Comparison of ENCODE assay signal across 1 cellular context in genomic region chr22:20507253-20508066, GRCh38.
TF ChIP-seq lines count a peak whose summit lies in the region.

TSS of gene MED15 (plus strand) at chr22:20507610. CDS start at chr22:20507679, 69 bp downstream.

TF ChIP-seq in HEK293, 187 proteins besides CTCF, POLR2A, EP300 and RAD21 (continued from another document):
- TF ChIP-seq ZSCAN5A (tag by site-specific recombination; IDR thresholded peaks at IDR 0.05) (peak; percentile 96), ZBTB1 (tag by site-specific recombination; IDR thresholded peaks at IDR 0.05) (no peak), ZNF555 (tag by site-specific recombination; conservative IDR thresholded peaks at IDR 0.05) (no peak), ZFHX2 (tag by site-specific recombination; conservative IDR thresholded peaks at IDR 0.05) (no peak), ZNF529 (tag by site-specific recombination; IDR thresholded peaks at IDR 0.05; ENCODE audit: insufficient replicate concordance) (no peak), ZNF23 (tag by site-specific recombination; IDR thresholded peaks at IDR 0.05; ENCODE audit: borderline replicate concordance) (no peak), ZNF416 (tag by site-specific recombination; IDR thresholded peaks at IDR 0.05) (no peak), MZF1 (tag by site-specific recombination; IDR thresholded peaks at IDR 0.05; ENCODE audit: borderline replicate concordance) (no peak), ZNF521 (tag by site-specific recombination; IDR thresholded peaks at IDR 0.05) (no peak), KLF7 (tag by site-specific recombination; IDR thresholded peaks at IDR 0.05; ENCODE audit: borderline replicate concordance) (no peak), ZNF747 (tag by site-specific recombination; IDR thresholded peaks at IDR 0.05) (no peak), SALL2 (tag by site-specific recombination; IDR thresholded peaks at IDR 0.05; ENCODE audit: borderline replicate concordance) (no peak), ZNF837 (tag by site-specific recombination; IDR thresholded peaks at IDR 0.05) (no peak), PRDM6 (tag by site-specific recombination; IDR thresholded peaks at IDR 0.05) (no peak; the same call in 1 of the 2 replicates), ZNF600 (tag by site-specific recombination; IDR thresholded peaks at IDR 0.05) (peak; percentile 79; the same call in 1 of the 2 replicates), ZNF169 (tag by site-specific recombination; IDR thresholded peaks at IDR 0.05) (no peak), ZNF473 (tag by site-specific recombination; IDR thresholded peaks at IDR 0.05) (no peak), YY2 (tag by site-specific recombination; IDR thresholded peaks at IDR 0.05) (peak; percentile 81), ZNF184 (tag by site-specific recombination; IDR thresholded peaks at IDR 0.05) (no peak), PRDM10 (tag by site-specific recombination; IDR thresholded peaks at IDR 0.05) (no peak), ZNF280D (tag by site-specific recombination; IDR thresholded peaks at IDR 0.05) (0 out of 2 replicates have a peak, but pooled peaks have one; percentile 19), BCL11B (tag by site-specific recombination; IDR thresholded peaks at IDR 0.05; ENCODE audit: low read depth) (peak; percentile 65; the same call in 1 of the 2 replicates), ATF2 (tag by site-specific recombination; IDR thresholded peaks at IDR 0.05; ENCODE audit: low read depth) (no peak), ZSCAN16 (tag by site-specific recombination; IDR thresholded peaks at IDR 0.05) (no peak), ZNF701 (tag by site-specific recombination; IDR thresholded peaks at IDR 0.05) (no peak), ZBTB20 (tag by site-specific recombination; IDR thresholded peaks at IDR 0.05) (peak; percentile 87), EGR2 (tag by site-specific recombination; IDR thresholded peaks at IDR 0.05; ENCODE audit: low read depth) (no peak), ZNF704 (tag by site-specific recombination; IDR thresholded peaks at IDR 0.05) (no peak), ZNF394 (tag by site-specific recombination; IDR thresholded peaks at IDR 0.05; ENCODE audit: borderline replicate concordance) (peak; percentile 76; the same call in 1 of the 2 replicates), KLF16 (tag by site-specific recombination; IDR thresholded peaks at IDR 0.05) (peak; percentile 76; the same call in 1 of the 2 replicates), ZBTB44 (tag by site-specific recombination; IDR thresholded peaks at IDR 0.05) (peak; percentile 94), ZNF692 (tag by site-specific recombination; IDR thresholded peaks at IDR 0.05) (peak; percentile 88; the same call in 1 of the 2 replicates), SP3 (tag by site-specific recombination; IDR thresholded peaks at IDR 0.05) (peak; percentile 70), SP7 (tag by site-specific recombination; IDR thresholded peaks at IDR 0.05) (peak; percentile 82), ZNF133 (tag by site-specific recombination; IDR thresholded peaks at IDR 0.05) (no peak), ZNF239 (tag by site-specific recombination; IDR thresholded peaks at IDR 0.05) (no peak; the same call in 1 of the 2 replicates), KLF10 (tag by site-specific recombination; IDR thresholded peaks at IDR 0.05) (no peak; the same call in 1 of the 2 replicates), MEIS1 (CRISPR knock-in tag; IDR thresholded peaks at IDR 0.05; ENCODE audit: borderline replicate concordance) (no peak), ZNF391 (tag by site-specific recombination; IDR thresholded peaks at IDR 0.05; ENCODE audit: borderline replicate concordance, low read depth) (no peak), ZNF248 (tag by site-specific recombination; IDR thresholded peaks at IDR 0.05) (no peak), ZNF292 (tag by site-specific recombination; IDR thresholded peaks at IDR 0.05; ENCODE audit: borderline replicate concordance, low read depth) (no peak), ZXDB (tag by site-specific recombination; IDR thresholded peaks at IDR 0.05) (peak; percentile 87), ZNF623 (tag by site-specific recombination; IDR thresholded peaks at IDR 0.05) (peak; percentile 9; the same call in 1 of the 2 replicates), ZNF302 (tag by site-specific recombination; IDR thresholded peaks at IDR 0.05; ENCODE audit: low read depth) (no peak)
